2 cellular contexts compared by ENCODE assay signal in the genomic region with DNA sequence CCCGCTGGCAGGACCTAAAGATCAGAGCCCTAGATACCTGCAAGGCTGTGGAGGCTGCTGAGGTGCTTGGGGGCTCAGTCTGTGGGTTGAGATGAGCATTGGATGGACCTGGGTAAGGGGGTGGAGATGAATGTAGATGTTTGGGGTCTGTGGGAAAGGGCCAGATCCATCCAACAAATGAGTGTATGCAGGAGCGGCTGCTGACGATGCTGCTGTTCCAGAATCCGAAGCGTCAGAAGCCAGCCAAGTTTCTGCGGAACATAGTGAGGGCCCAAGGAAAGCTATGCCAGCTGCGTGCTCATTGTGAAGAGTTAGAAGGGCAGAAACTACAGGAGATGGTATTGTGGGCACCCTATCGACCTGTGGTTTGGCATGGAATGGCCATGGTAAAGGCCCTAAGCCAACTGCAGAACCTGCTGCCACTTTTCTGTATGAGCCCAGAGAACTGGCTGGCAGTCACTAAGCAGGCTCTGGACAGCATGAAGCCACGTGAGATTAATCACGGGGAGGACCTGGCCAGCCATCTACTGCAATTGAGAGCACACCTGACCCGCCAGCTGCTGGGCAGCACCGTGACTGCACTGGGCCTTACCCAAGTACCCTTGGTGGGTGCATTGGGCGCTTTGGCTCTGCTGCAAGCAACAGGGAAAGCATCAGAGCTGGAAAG.
A peak's percentile ranks its signal among the peaks of the same experiment; 100 is the strongest.
TF ChIP-seq lines count a peak whose summit lies in the region.

No MANE protein-coding gene starts in this region.

TF ChIP-seq in liver, 16 proteins besides CTCF, POLR2A, EP300 and RAD21:
- TF ChIP-seq HNF4A (conservative IDR thresholded peaks at IDR 0.05): peak in 1 of 2 donors; percentile 22
- TF ChIP-seq, protein P1, sequence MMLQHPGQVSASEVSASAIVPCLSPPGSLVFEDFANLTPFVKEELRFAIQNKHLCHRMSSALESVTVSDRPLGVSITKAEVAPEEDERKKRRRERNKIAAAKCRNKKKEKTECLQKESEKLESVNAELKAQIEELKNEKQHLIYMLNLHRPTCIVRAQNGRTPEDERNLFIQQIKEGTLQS (IDR thresholded peaks at IDR 0.05): no peak
- TF ChIP-seq, protein P2, sequence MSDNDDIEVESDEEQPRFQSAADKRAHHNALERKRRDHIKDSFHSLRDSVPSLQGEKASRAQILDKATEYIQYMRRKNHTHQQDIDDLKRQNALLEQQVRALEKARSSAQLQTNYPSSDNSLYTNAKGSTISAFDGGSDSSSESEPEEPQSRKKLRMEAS (IDR thresholded peaks at IDR 0.05): no peak
- no peak for TF ChIP-seq YY1 (IDR thresholded peaks at IDR 0.05)
- no peak for TF ChIP-seq FOXA1 (IDR thresholded peaks at IDR 0.05)
- peak in 1 of 2 donors; percentile 12 for TF ChIP-seq RXRA (IDR thresholded peaks at IDR 0.05)
- TF ChIP-seq FOXA2 (IDR thresholded peaks at IDR 0.05): no peak
- TF ChIP-seq, protein P3, sequence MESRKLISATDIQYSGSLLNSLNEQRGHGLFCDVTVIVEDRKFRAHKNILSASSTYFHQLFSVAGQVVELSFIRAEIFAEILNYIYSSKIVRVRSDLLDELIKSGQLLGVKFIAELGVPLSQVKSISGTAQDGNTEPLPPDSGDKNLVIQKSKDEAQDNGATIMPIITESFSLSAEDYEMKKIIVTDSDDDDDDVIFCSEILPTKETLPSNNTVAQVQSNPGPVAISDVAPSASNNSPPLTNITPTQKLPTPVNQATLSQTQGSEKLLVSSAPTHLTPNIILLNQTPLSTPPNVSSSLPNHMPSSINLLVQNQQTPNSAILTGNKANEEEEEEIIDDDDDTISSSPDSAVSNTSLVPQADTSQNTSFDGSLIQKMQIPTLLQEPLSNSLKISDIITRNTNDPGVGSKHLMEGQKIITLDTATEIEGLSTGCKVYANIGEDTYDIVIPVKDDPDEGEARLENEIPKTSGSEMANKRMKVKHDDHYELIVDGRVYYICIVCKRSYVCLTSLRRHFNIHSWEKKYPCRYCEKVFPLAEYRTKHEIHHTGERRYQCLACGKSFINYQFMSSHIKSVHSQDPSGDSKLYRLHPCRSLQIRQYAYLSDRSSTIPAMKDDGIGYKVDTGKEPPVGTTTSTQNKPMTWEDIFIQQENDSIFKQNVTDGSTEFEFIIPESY (IDR thresholded peaks at IDR 0.05): no peak

TF ChIP-seq in HepG2, 621 proteins besides CTCF, POLR2A, EP300 and RAD21:
- TF ChIP-seq, protein P4, sequence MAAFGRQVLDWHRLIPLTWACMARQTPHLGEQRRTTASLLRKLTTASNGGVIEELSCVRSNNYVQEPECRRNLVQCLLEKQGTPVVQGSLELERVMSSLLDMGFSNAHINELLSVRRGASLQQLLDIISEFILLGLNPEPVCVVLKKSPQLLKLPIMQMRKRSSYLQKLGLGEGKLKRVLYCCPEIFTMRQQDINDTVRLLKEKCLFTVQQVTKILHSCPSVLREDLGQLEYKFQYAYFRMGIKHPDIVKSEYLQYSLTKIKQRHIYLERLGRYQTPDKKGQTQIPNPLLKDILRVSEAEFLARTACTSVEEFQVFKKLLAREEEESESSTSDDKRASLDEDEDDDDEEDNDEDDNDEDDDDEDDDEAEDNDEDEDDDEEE (CRISPR knock-in tag; IDR thresholded peaks at IDR 0.05): no peak
- no peak for TF ChIP-seq ZNF274 (CRISPR knock-in tag; IDR thresholded peaks at IDR 0.05)
- no peak for TF ChIP-seq NR2C2 (CRISPR knock-in tag; IDR thresholded peaks at IDR 0.05; ENCODE audit: borderline replicate concordance)
- TF ChIP-seq, protein P5, sequence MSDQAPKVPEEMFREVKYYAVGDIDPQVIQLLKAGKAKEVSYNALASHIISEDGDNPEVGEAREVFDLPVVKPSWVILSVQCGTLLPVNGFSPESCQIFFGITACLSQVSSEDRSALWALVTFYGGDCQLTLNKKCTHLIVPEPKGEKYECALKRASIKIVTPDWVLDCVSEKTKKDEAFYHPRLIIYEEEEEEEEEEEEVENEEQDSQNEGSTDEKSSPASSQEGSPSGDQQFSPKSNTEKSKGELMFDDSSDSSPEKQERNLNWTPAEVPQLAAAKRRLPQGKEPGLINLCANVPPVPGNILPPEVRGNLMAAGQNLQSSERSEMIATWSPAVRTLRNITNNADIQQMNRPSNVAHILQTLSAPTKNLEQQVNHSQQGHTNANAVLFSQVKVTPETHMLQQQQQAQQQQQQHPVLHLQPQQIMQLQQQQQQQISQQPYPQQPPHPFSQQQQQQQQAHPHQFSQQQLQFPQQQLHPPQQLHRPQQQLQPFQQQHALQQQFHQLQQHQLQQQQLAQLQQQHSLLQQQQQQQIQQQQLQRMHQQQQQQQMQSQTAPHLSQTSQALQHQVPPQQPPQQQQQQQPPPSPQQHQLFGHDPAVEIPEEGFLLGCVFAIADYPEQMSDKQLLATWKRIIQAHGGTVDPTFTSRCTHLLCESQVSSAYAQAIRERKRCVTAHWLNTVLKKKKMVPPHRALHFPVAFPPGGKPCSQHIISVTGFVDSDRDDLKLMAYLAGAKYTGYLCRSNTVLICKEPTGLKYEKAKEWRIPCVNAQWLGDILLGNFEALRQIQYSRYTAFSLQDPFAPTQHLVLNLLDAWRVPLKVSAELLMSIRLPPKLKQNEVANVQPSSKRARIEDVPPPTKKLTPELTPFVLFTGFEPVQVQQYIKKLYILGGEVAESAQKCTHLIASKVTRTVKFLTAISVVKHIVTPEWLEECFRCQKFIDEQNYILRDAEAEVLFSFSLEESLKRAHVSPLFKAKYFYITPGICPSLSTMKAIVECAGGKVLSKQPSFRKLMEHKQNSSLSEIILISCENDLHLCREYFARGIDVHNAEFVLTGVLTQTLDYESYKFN (CRISPR knock-in tag; conservative IDR thresholded peaks at IDR 0.05): no peak
- TF ChIP-seq SP2 (CRISPR knock-in tag; IDR thresholded peaks at IDR 0.05): no peak
